8 cellular contexts compared by ENCODE assay signal in genomic region chr20:1392693-1393506, GRCh38. TPM values are rescaled to one million over a fixed set of nuclear protein-coding genes. Genes with fewer than 3 reads are reported as not detected.
DNase-seq lines count a peak whose midpoint lies in the region; ATAC-seq and TF ChIP-seq lines count a peak whose summit lies in the region.

TSS of gene FKBP1A (minus strand) at chr20:1393054. CDS start at chr20:1392998, 56 bp downstream.

- peaks cover 15% of the 10 kb centered on the region for H3K27me3 ChIP-seq in gastroesophageal sphincter

- no peaks in the 10 kb centered on the region for H3K9me3 ChIP-seq in gastroesophageal sphincter

- peak within 1 kb of the TSS; percentile 95 for H3K4me3 Mint-ChIP-seq in HFFc6

- H3K9me3 Mint-ChIP-seq in HFFc6 = no peaks in the 10 kb centered on the region

- peak within 1 kb of the TSS; percentile 84 to 98 for H3K4me3 ChIP-seq in gastroesophageal sphincter

- peak within 1 kb of the TSS; percentile 68 to 93 (median 83) for H3K27ac ChIP-seq in gastroesophageal sphincter

- peaks cover 3 to 54% (median 43%) of the 10 kb centered on the region in 3 donors for H3K4me1 ChIP-seq in gastroesophageal sphincter

- in situ Hi-C loops in SK-MEL-5 (cut with HindIII; ENCODE audit: low pct_unique_long_range_greater_than_20kb, low sequenced_read_pairs) = loop anchor here (10.0 kb wide), 1 partner anchor 52 kb away; no protein-coding TSS in a partner anchor

- peak; percentile 66 to 81 for TF ChIP-seq POLR2A in gastroesophageal sphincter (IDR thresholded peaks at IDR 0.05)

- peak; percentile 61 for TF ChIP-seq CTCF in HFFc6 (IDR thresholded peaks at IDR 0.05)
- TF ChIP-seq CTCF in gastroesophageal sphincter (IDR thresholded peaks at IDR 0.05) = peak in 3 of 4 experiments; percentile 29 to 49 (median 45)

- no peaks in the 10 kb centered on the region; the same call in 1 of the 2 replicates for H3K27me3 Mint-ChIP-seq in HFFc6 (ENCODE audit: insufficient read depth)

- 0 out of 2 replicates have a peak, but pooled peaks cover 6% of the 10 kb centered on the region for H3K36me3 Mint-ChIP-seq in HFFc6 (ENCODE audit: low read depth)

- no peak for TF ChIP-seq EP300 in gastroesophageal sphincter (IDR thresholded peaks at IDR 0.05)

- peak within 1 kb of the TSS; percentile 87 for H3K27ac Mint-ChIP-seq in HFFc6

- 3 to 20% methylated on average over 1 to 6 of the region's 79 CpGs for WGBS in gastroesophageal sphincter (ENCODE audit: low coverage in 1 of 2), 2 donors

- H3K36me3 ChIP-seq in gastroesophageal sphincter = no peaks in the 10 kb centered on the region

- H3K4me1 Mint-ChIP-seq in HFFc6 (ENCODE audit: low read depth) = peaks cover 79% of the 10 kb centered on the region

- peak; percentile 98 for DNase-seq in GM03348 (ENCODE audit: low spot score)
- peak; percentile 80 for DNase-seq in HFFc6
- DNase-seq in NAMALWA (ENCODE audit: low spot score) = peak; percentile 95
- DNase-seq in SK-MEL-5 (ENCODE audit: low read depth, low spot score) = peak; percentile 93
- DNase-seq in activated naive CD4-positive, alpha-beta T cell treated with Interleukin-2 at 50 U/mL for 16 hours = peak; percentile 92
- peak in 54 of 56 donors; percentile 44 to 92 (median 81) for DNase-seq in nucleus accumbens (lab: John Stamatoyannopoulos, UW)
- DNase-seq in superior temporal gyrus (ENCODE audit: extremely low spot score) = peak; percentile 90

- ATAC-seq in gastroesophageal sphincter = peak; percentile 97

RNA-seq across cellular contexts. Expression of gene FKBP1A, which starts in this region (rescaled TPM):
- total RNA-seq in HFFc6 (2021; fragmentation: NEBNext Ultra II Directional; extraction: Animal tissue kit (Norgen Biotek cat#: 25700)) = 100 to 1,000 TPM; 437 to 543 (median 491) TPM
- 219 and 227 TPM in 2 replicates for total RNA-seq in SK-MEL-5 (2014; rRNA removed; shearing (Covaris generic))
- polyA plus RNA-seq in SK-MEL-5 (2015; cell fraction: cytosol; rRNA removed) = 1,255 and 1,259 TPM in 2 replicates
- 193 and 209 TPM in 2 replicates for polyA plus RNA-seq in SK-MEL-5 (2015; cell fraction: nucleus; rRNA removed)
- total RNA-seq in gastroesophageal sphincter = 100 to 1,000 TPM in 1 of 4 donors, 10 to 100 TPM in 3; 78.6 to 116 (median 86.8) TPM

Comparison
In these comparisons a context has a peak if more than half of its experiments do, and no peak if none do; other contexts are left out.
1. Peak in every context shown above with its lines: DNase-seq, ATAC-seq, H3K4me3 ChIP-seq and H3K27ac ChIP-seq.